1 cellular context compared by ENCODE assay signal in genomic region chr19:8213827-8214672, GRCh38.
TF ChIP-seq lines count a peak whose summit lies in the region.

No MANE protein-coding gene starts in this region.

TF ChIP-seq in HepG2, 621 proteins besides CTCF, POLR2A, EP300 and RAD21 (continued from another document and continues in another):
- TF ChIP-seq PAXIP1 (CRISPR knock-in tag; conservative IDR thresholded peaks at IDR 0.05): no peak; the same call in 1 of the 2 replicates
- TF ChIP-seq ZNF460 (CRISPR knock-in tag; IDR thresholded peaks at IDR 0.05; ENCODE audit: borderline replicate concordance): peak; percentile 66; the same call in 1 of the 2 replicates
- TF ChIP-seq KLF16 (CRISPR knock-in tag; IDR thresholded peaks at IDR 0.05): no peak
- no peak for TF ChIP-seq BATF2 (CRISPR knock-in tag; IDR thresholded peaks at IDR 0.05)
- TF ChIP-seq NFKBIZ (CRISPR knock-in tag; IDR thresholded peaks at IDR 0.05): no peak
- no peak for TF ChIP-seq ZNF660 (CRISPR knock-in tag; IDR thresholded peaks at IDR 0.05; ENCODE audit: borderline replicate concordance, low read depth)
- no peak for TF ChIP-seq ARID5B (CRISPR knock-in tag; IDR thresholded peaks at IDR 0.05)
- no peak for TF ChIP-seq ZNF749 (CRISPR knock-in tag; IDR thresholded peaks at IDR 0.05; ENCODE audit: borderline replicate concordance)
- TF ChIP-seq MYC (CRISPR knock-in tag; IDR thresholded peaks at IDR 0.05; ENCODE audit: borderline replicate concordance): no peak
- 0 out of 2 replicates have a peak, but pooled peaks have one; percentile 33 for TF ChIP-seq ZSCAN25 (CRISPR knock-in tag; IDR thresholded peaks at IDR 0.05)
- no peak for TF ChIP-seq ZNF12 (CRISPR knock-in tag; IDR thresholded peaks at IDR 0.05)
- TF ChIP-seq TP53 (CRISPR knock-in tag; conservative IDR thresholded peaks at IDR 0.05): no peak
- TF ChIP-seq ZNF646 (CRISPR knock-in tag; IDR thresholded peaks at IDR 0.05): 0 out of 2 replicates have a peak, but pooled peaks have one; percentile 30
- TF ChIP-seq FOXP4 (CRISPR knock-in tag; IDR thresholded peaks at IDR 0.05): peak; percentile 60; the same call in 1 of the 2 replicates
- no peak for TF ChIP-seq BCLAF1 (IDR thresholded peaks at IDR 0.05)
- no peak for TF ChIP-seq FOXP1 (IDR thresholded peaks at IDR 0.05)
- TF ChIP-seq FOXP1 (CRISPR knock-in tag; IDR thresholded peaks at IDR 0.05): peak; percentile 20; the same call in 1 of the 2 replicates
- no peak for TF ChIP-seq HDAC1 (CRISPR knock-in tag; IDR thresholded peaks at IDR 0.05)
- TF ChIP-seq KLF13 (CRISPR knock-in tag; IDR thresholded peaks at IDR 0.05): no peak
- TF ChIP-seq ZNF616 (CRISPR knock-in tag; IDR thresholded peaks at IDR 0.05; ENCODE audit: low read depth): no peak
- TF ChIP-seq ZNF224 (CRISPR knock-in tag; IDR thresholded peaks at IDR 0.05): no peak
- no peak for TF ChIP-seq MLX (CRISPR knock-in tag; IDR thresholded peaks at IDR 0.05)
- TF ChIP-seq TAF15 (IDR thresholded peaks at IDR 0.05; ENCODE audit: low read depth, low read length, poor library complexity, severe bottlenecking): no peak
- no peak for TF ChIP-seq ISL2 (CRISPR knock-in tag; IDR thresholded peaks at IDR 0.05)
- TF ChIP-seq ZNF512B (CRISPR knock-in tag; IDR thresholded peaks at IDR 0.05; ENCODE audit: borderline replicate concordance): no peak
- no peak for TF ChIP-seq ZNF557 (CRISPR knock-in tag; IDR thresholded peaks at IDR 0.05)
- no peak for TF ChIP-seq ZNF776 (CRISPR knock-in tag; IDR thresholded peaks at IDR 0.05)
- no peak for TF ChIP-seq PCBP1 (IDR thresholded peaks at IDR 0.05; ENCODE audit: borderline replicate concordance, low read depth, low read length)
- TF ChIP-seq ELK4 (CRISPR knock-in tag; IDR thresholded peaks at IDR 0.05; ENCODE audit: borderline replicate concordance): no peak
- TF ChIP-seq SOX6 (IDR thresholded peaks at IDR 0.05): no peak
- peak; percentile 9; the same call in 1 of the 2 replicates for TF ChIP-seq SOX6 (CRISPR knock-in tag; IDR thresholded peaks at IDR 0.05)
- TF ChIP-seq HNF4A (CRISPR knock-in tag; IDR thresholded peaks at IDR 0.05): peak; percentile 48
